In genomic region chr17:66673668-66674276, GRCh38 we compare ENCODE assay signal across 7 cellular contexts.
A peak's percentile ranks its signal among the peaks of the same experiment; 100 is the strongest.
DNase-seq lines count a peak whose midpoint lies in the region; ATAC-seq and TF ChIP-seq lines count a peak whose summit lies in the region.

No MANE protein-coding gene starts in this region.

- peaks cover 6% of the 10 kb centered on the region for H3K9me3 Mint-ChIP-seq in stimulated activated effector memory CD8-positive, alpha-beta T cell treated with anti-CD3 and anti-CD28 coated beads, Interleukin-12 subunit alpha, Interleukin-12 subunit beta, amount 100 ng/mL, for 72 hours

- intact Hi-C loops in dorsolateral prefrontal cortex (cut with DNase I), result loop anchor here (1.0 to 10.0 kb wide), 4 partner anchors 99 to 471 kb away; partner anchors contain the start of gene PRKCA (in 1 of the 2)

- no peaks in the 10 kb centered on the region for H3K36me3 ChIP-seq in liver (ENCODE audit: control insufficient read depth in 4 of 4, insufficient read depth in 3 of 4, low read depth in 1 of 4, low read length in 3 of 4)

- no peaks in the 10 kb centered on the region for H3K9me3 ChIP-seq in liver (ENCODE audit: control insufficient read depth in 4 of 4, low read length in 3 of 4)

- H3K27me3 ChIP-seq in dorsolateral prefrontal cortex (no peaks in the 10 kb centered on the region), liver (ENCODE audit: control insufficient read depth in 4 of 4, insufficient read depth in 4 of 4, low read length in 3 of 4) (no peaks in the 10 kb centered on the region)

- peak overlapping the region; percentile 92 for H3K27ac Mint-ChIP-seq in stimulated activated effector memory CD8-positive, alpha-beta T cell treated with anti-CD3 and anti-CD28 coated beads, Interleukin-12 subunit alpha, Interleukin-12 subunit beta, amount 100 ng/mL, for 72 hours

- peaks cover 15% of the 10 kb centered on the region for H3K36me3 Mint-ChIP-seq in stimulated activated effector memory CD8-positive, alpha-beta T cell treated with anti-CD3 and anti-CD28 coated beads, Interleukin-12 subunit alpha, Interleukin-12 subunit beta, amount 100 ng/mL, for 72 hours

- H3K4me3 ChIP-seq in GM12865 (ENCODE audit: low read depth, low read length) (no peak overlapping the region), dorsolateral prefrontal cortex (peak overlapping the region in 1 of 59 donors; percentile 4), liver (ENCODE audit: low read depth in 1 of 3, low read length in 3 of 3) (no peak overlapping the region)

- H3K27ac ChIP-seq in dorsolateral prefrontal cortex (peak overlapping the region in 54 of 59 donors; percentile 3 to 95 (median 81)), liver (ENCODE audit: low read depth in 1 of 2, low read length in 2 of 2) (peak overlapping the region in 1 of 2 donors; percentile 16)

- DNase-seq in GM12865 (ENCODE audit: low read depth) (peak; percentile 46), NCI-H2081 treated with DMSO at 0.1 percent for 48 hours (lab: John Stamatoyannopoulos, UW) (peak; percentile 80), dorsolateral prefrontal cortex (peak in 6 of 10 donors; percentile 35 to 64 (median 53)), NCI-H1048 (lab: John Stamatoyannopoulos, UW) (no peak)
- DNase-seq in activated CD4-positive, alpha-beta T cell treated with anti-CD3 and anti-CD28 coated beads, Interleukin-2, amount 50 U/mL, for 1 hour, result peak; percentile 51
- peak in 1 of 2 donors; percentile 61 for DNase-seq in stimulated activated effector memory CD8-positive, alpha-beta T cell treated with anti-CD3 and anti-CD28 coated beads, Interleukin-12 subunit alpha, Interleukin-12 subunit beta, amount 100 ng/mL, for 72 hours (ENCODE audit: low spot score in 2 of 2)

- peak; percentile 79 for ATAC-seq in stimulated activated effector memory CD8-positive, alpha-beta T cell treated with anti-CD3 and anti-CD28 coated beads, Interleukin-12 subunit alpha, Interleukin-12 subunit beta, amount 100 ng/mL, for 72 hours

- peak; percentile 55 for TF ChIP-seq CTCF in GM12865 (IDR thresholded peaks at IDR 0.05; ENCODE audit: insufficient read depth, low read depth, low read length, missing control alignments)
- TF ChIP-seq CTCF in dorsolateral prefrontal cortex (IDR thresholded peaks at IDR 0.05 in 54 of 56, conservative IDR thresholded peaks at IDR 0.05 in 2 of 56; ENCODE audit: low read depth in 1 of 56, partially characterized antibody in 56 of 56), result peak; percentile 66 to 92 (median 82)
- peak; percentile 52 for TF ChIP-seq CTCF in liver (IDR thresholded peaks at IDR 0.05; ENCODE audit: low read depth, low read length, missing input control)

- H3K4me1 Mint-ChIP-seq in stimulated activated effector memory CD8-positive, alpha-beta T cell treated with anti-CD3 and anti-CD28 coated beads, Interleukin-12 subunit alpha, Interleukin-12 subunit beta, amount 100 ng/mL, for 72 hours, result peaks cover 64% of the 10 kb centered on the region

- WGBS in liver, result 58% methylated on average over 8 of the region's 8 CpGs

- no peaks in the 10 kb centered on the region for H3K4me1 ChIP-seq in liver (ENCODE audit: control insufficient read depth in 4 of 4, insufficient read depth in 4 of 4, low read length in 3 of 4)

- peak; percentile 83 to 86 for TF ChIP-seq RAD21 in liver (IDR thresholded peaks at IDR 0.05)

- H3K9ac ChIP-seq in liver (ENCODE audit: low read depth in 1 of 2, low read length in 2 of 2), result peak overlapping the region in 1 of 2 donors; percentile 29

- peak overlapping the region; percentile 49 for H3K4me3 Mint-ChIP-seq in stimulated activated effector memory CD8-positive, alpha-beta T cell treated with anti-CD3 and anti-CD28 coated beads, Interleukin-12 subunit alpha, Interleukin-12 subunit beta, amount 100 ng/mL, for 72 hours

TF ChIP-seq in liver, 16 proteins besides CTCF, POLR2A, EP300 and RAD21:
- TF ChIP-seq ATF3 (IDR thresholded peaks at IDR 0.05), result no peak
- TF ChIP-seq SP1 (IDR thresholded peaks at IDR 0.05), result no peak
- TF ChIP-seq JUND (IDR thresholded peaks at IDR 0.05), result no peak
- no peak for TF ChIP-seq HNF4G (IDR thresholded peaks at IDR 0.05)
- TF ChIP-seq RXRA (IDR thresholded peaks at IDR 0.05), result no peak
- TF ChIP-seq MAX (IDR thresholded peaks at IDR 0.05), result no peak
- TF ChIP-seq FOXA2 (IDR thresholded peaks at IDR 0.05), result no peak
- TF ChIP-seq FOXA1 (IDR thresholded peaks at IDR 0.05), result no peak
- no peak for TF ChIP-seq EGR1 (IDR thresholded peaks at IDR 0.05; ENCODE audit: low read depth in 2 of 2)
- no peak for TF ChIP-seq REST (IDR thresholded peaks at IDR 0.05)
- TF ChIP-seq GABPA (IDR thresholded peaks at IDR 0.05 in 1 of 2, conservative IDR thresholded peaks at IDR 0.05 in 1 of 2), result no peak
- TF ChIP-seq HNF4A (conservative IDR thresholded peaks at IDR 0.05), result no peak
- TF ChIP-seq ZBTB33 (IDR thresholded peaks at IDR 0.05), result no peak
- no peak for TF ChIP-seq YY1 (IDR thresholded peaks at IDR 0.05)
- TF ChIP-seq TAF1 (conservative IDR thresholded peaks at IDR 0.05), result no peak
- no peak for TF ChIP-seq NR2F2 (IDR thresholded peaks at IDR 0.05)
